Comparison of ENCODE assay signal across 1 cellular context in genomic region chr14:50668852-50669194, GRCh38.
TF ChIP-seq lines count a peak whose summit lies in the region.

No MANE protein-coding gene starts in this region.

TF ChIP-seq in endothelial cell of umbilical vein, 7 proteins besides CTCF, POLR2A, EP300 and RAD21 (continued from another document):
- TF ChIP-seq MAX (IDR thresholded peaks at IDR 0.05; ENCODE audit: insufficient read depth, insufficient read length), result no peak
- no peak for TF ChIP-seq MYC (IDR thresholded peaks at IDR 0.05; ENCODE audit: low read depth, low read length)
